8 cellular contexts compared by ENCODE assay signal in genomic region chr16:27549607-27549856, GRCh38. TPM values are rescaled to one million over a fixed set of nuclear protein-coding genes. Genes with fewer than 3 reads are reported as not detected.
A peak's percentile ranks its signal among the peaks of the same experiment; 100 is the strongest.
DNase-seq lines count a peak whose midpoint lies in the region; ATAC-seq and TF ChIP-seq lines count a peak whose summit lies in the region.

No MANE protein-coding gene starts in this region.

- H3K9me3 ChIP-seq in lung (ENCODE audit: control insufficient read depth in 2 of 2, insufficient read depth in 1 of 2, low read length in 1 of 2) (no peaks in the 10 kb centered on the region), aorta (ENCODE audit: control insufficient read depth, low read length) (no peaks in the 10 kb centered on the region)

- H3K27ac ChIP-seq in lung (ENCODE audit: low read depth in 1 of 2, low read length in 1 of 2) (peak overlapping the region; percentile 80 to 86), aorta (ENCODE audit: low read depth in 1 of 2, low read length in 2 of 2) (peak overlapping the region in 1 of 2 donors; percentile 59)

- H3K4me3 ChIP-seq in lung (peak overlapping the region; percentile 79), aorta (ENCODE audit: low read length in 2 of 2) (peak overlapping the region; percentile 93 to 95)

- H3K27me3 ChIP-seq in lung (ENCODE audit: control insufficient read depth, insufficient read depth): no peaks in the 10 kb centered on the region
- H3K27me3 ChIP-seq in aorta (ENCODE audit: control insufficient read depth in 1 of 2, insufficient read depth in 2 of 2, low read length in 1 of 2): no peaks in the 10 kb centered on the region

- intact Hi-C loops in aorta (cut with DNase I): no loop called here

- DNase-seq in T-helper 1 cell: no peak
- no peak for DNase-seq in lung (ENCODE audit: low spot score)
- no peak for DNase-seq in aorta
- no peak for DNase-seq in GM13976 (ENCODE audit: low spot score)
- DNase-seq in NCI-H526 treated with DMSO at 0.1 percent for 48 hours (lab: John Stamatoyannopoulos, UW): no peak

- in situ Hi-C loops in GM13976 (cut with MboI; ENCODE audit: low sequenced_read_pairs, unreplicated experiment): no loop called here

- peak overlapping the region; percentile 97 for H3K27ac Mint-ChIP-seq in T-helper 1 cell treated with Interleukin-12 subunit alpha and Interleukin-12 subunit beta and Interleukin-4 antibody, amounts not matched to agents 30 μg/mL and 1 μg/mL, for 36 hours
- H3K27ac Mint-ChIP-seq in brain: peak overlapping the region; percentile 77 to 97 (median 93)

- H3K9me3 Mint-ChIP-seq in T-helper 1 cell treated with Interleukin-12 subunit alpha and Interleukin-12 subunit beta and Interleukin-4 antibody, amounts not matched to agents 30 μg/mL and 1 μg/mL, for 36 hours: no peaks in the 10 kb centered on the region
- peaks cover 0 to 5% (median 0%) of the 10 kb centered on the region in 5 experiments for H3K9me3 Mint-ChIP-seq in brain

- WGBS in lung, 2 donors: 1 to 2% methylated on average over 19 to 24 of the region's 24 CpGs
- WGBS in aorta, 2 donors: 0% methylated on average over 20 to 24 of the region's 24 CpGs

- H3K36me3 Mint-ChIP-seq in T-helper 1 cell treated with Interleukin-12 subunit alpha and Interleukin-12 subunit beta and Interleukin-4 antibody, amounts not matched to agents 30 μg/mL and 1 μg/mL, for 36 hours (ENCODE audit: low read depth): peaks cover 10% of the 10 kb centered on the region
- H3K36me3 Mint-ChIP-seq in brain: peaks cover 23% of the 10 kb centered on the region

- peak overlapping the region; percentile 98 for H3K4me3 Mint-ChIP-seq in T-helper 1 cell treated with Interleukin-12 subunit alpha and Interleukin-12 subunit beta and Interleukin-4 antibody, amounts not matched to agents 30 μg/mL and 1 μg/mL, for 36 hours
- peak overlapping the region; percentile 97 to 99 (median 99) for H3K4me3 Mint-ChIP-seq in brain

- no peaks in the 10 kb centered on the region for H3K27me3 Mint-ChIP-seq in T-helper 1 cell treated with Interleukin-12 subunit alpha and Interleukin-12 subunit beta and Interleukin-4 antibody, amounts not matched to agents 30 μg/mL and 1 μg/mL, for 36 hours (ENCODE audit: low read depth)
- H3K27me3 Mint-ChIP-seq in brain: peaks cover 11% of the 10 kb centered on the region

- TF ChIP-seq CTCF in brain (conservative IDR thresholded peaks at IDR 0.05): no peak
- TF ChIP-seq CTCF in lung (IDR thresholded peaks at IDR 0.05; ENCODE audit: control extremely low read depth, extremely low read depth): no peak
- TF ChIP-seq CTCF in GM13976 (IDR thresholded peaks at IDR 0.05; ENCODE audit: borderline replicate concordance, control extremely low read depth, extremely low read depth, insufficient read depth, missing control alignments): no peak

- H3K4me1 ChIP-seq in lung (ENCODE audit: control insufficient read depth in 2 of 2, insufficient read depth in 2 of 2, low read length in 2 of 2) (peaks cover 13 to 22% of the 10 kb centered on the region in 2 donors), aorta (ENCODE audit: control insufficient read depth in 1 of 2, insufficient read depth in 2 of 2, low read length in 2 of 2) (peaks cover 0 to 3% of the 10 kb centered on the region in 2 donors)

- H3K36me3 ChIP-seq in lung (ENCODE audit: control insufficient read depth in 2 of 2, insufficient read depth in 2 of 2, low read length in 2 of 2): peaks cover 4% of the 10 kb centered on the region in 2 donors
- peaks cover 2 to 3% of the 10 kb centered on the region in 2 donors for H3K36me3 ChIP-seq in aorta (ENCODE audit: control insufficient read depth in 1 of 2, insufficient read depth in 2 of 2, low read length in 1 of 2)

- ATAC-seq in HG03378 (IDR thresholded peaks at IDR 0.05; ENCODE audit: unreplicated experiment) (peak; percentile 23), lung (ENCODE audit: insufficient read depth, low FRiP score) (peak; percentile 51), aorta (ENCODE audit: low FRiP score) (peak; percentile 82)

- peaks cover 30% of the 10 kb centered on the region for H3K4me1 Mint-ChIP-seq in T-helper 1 cell treated with Interleukin-12 subunit alpha and Interleukin-12 subunit beta and Interleukin-4 antibody, amounts not matched to agents 30 μg/mL and 1 μg/mL, for 36 hours (ENCODE audit: low read depth)
- H3K4me1 Mint-ChIP-seq in brain: peaks cover 48% of the 10 kb centered on the region

RNA-seq across cellular contexts. Expression of gene GTF3C1, which starts 0.2 kb away (rescaled TPM):
- polyA plus RNA-seq in brain (ENCODE audit: insufficient read depth, low read depth, low replicate concordance): 111 TPM
- 10 to 100 TPM; 71.1 to 84.0 TPM for total RNA-seq in lung
- 10 to 100 TPM; 33.5 to 63.9 TPM for polyA plus RNA-seq in lung
- 10 to 100 TPM; 37.9 to 57.4 TPM for total RNA-seq in aorta
- polyA plus RNA-seq in aorta: 10 to 100 TPM in 1 of 2 donors, 1 to 10 TPM in 1; 9.4 to 72.2 TPM

RNA-seq across cellular contexts. Expression of gene KATNIP, which starts 0.4 kb away (rescaled TPM):
- polyA plus RNA-seq in brain (ENCODE audit: insufficient read depth, low read depth, low replicate concordance) (13.5 TPM), lung (10 to 100 TPM in 1 of 2 donors, 1 to 10 TPM in 1; 9.7 to 13.5 TPM), aorta (1 to 10 TPM in 1 of 2 donors, under 1 TPM in 1; 0.88 to 9.5 TPM)
- total RNA-seq in lung (10 to 100 TPM; 35.1 to 46.4 TPM), aorta (10 to 100 TPM; 18.9 to 29.4 TPM)

Comparison
In these comparisons a context has a peak if more than half of its experiments do, and no peak if none do; other contexts are left out.
1. ATAC-seq: peak in every context shown above with its lines; median percentile 82 in aorta; 51 in lung; 23 in HG03378.